1 cellular context compared by ENCODE assay signal in the genomic region with DNA sequence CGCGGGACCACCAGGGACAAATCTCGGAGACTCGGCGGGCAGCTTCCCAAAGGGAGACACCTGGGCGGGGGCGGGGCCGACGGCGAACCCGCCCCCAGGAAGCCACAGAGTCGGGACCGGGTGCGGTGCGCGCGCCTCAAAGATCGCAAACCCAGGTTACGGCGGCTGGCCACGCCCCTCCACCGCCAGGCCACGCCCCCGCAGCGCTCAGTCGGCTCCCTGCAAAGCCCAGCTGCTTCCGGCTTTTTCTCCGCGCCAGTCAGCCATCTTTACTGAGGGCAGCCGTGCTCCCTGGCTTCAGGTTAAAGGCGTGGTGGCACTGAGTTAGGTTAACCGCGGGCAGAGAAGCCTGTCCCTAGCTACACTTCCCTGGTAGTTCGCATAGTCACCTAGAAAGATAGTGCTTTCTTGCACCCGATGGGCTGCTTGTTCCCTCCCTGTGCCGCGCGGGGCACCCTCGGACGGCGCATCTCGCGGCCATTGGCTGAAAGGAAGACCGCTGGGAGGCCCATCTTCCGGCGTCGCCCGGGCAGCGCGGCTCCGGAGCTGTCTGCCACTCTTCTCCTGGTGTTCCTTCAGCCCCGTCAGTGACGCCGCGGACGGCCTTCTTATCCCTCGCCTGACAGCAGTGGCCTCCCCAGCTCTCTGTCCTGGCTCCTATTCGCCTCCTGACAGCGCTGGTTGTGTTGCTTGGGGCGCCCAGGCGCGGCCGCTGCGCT.
A peak's percentile ranks its signal among the peaks of the same experiment; 100 is the strongest.
TF ChIP-seq lines count a peak whose summit lies in the region.

A gene with protein sequence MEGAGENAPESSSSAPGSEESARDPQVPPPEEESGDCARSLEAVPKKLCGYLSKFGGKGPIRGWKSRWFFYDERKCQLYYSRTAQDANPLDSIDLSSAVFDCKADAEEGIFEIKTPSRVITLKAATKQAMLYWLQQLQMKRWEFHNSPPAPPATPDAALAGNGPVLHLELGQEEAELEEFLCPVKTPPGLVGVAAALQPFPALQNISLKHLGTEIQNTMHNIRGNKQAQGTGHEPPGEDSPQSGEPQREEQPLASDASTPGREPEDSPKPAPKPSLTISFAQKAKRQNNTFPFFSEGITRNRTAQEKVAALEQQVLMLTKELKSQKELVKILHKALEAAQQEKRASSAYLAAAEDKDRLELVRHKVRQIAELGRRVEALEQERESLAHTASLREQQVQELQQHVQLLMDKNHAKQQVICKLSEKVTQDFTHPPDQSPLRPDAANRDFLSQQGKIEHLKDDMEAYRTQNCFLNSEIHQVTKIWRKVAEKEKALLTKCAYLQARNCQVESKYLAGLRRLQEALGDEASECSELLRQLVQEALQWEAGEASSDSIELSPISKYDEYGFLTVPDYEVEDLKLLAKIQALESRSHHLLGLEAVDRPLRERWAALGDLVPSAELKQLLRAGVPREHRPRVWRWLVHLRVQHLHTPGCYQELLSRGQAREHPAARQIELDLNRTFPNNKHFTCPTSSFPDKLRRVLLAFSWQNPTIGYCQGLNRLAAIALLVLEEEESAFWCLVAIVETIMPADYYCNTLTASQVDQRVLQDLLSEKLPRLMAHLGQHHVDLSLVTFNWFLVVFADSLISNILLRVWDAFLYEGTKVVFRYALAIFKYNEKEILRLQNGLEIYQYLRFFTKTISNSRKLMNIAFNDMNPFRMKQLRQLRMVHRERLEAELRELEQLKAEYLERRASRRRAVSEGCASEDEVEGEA (minus strand): TSS at position 72 of the 719 bp plus-strand sequence. CDS start 108 bp downstream, outside the sequence.

TF ChIP-seq in IMR-90, 13 proteins besides CTCF, POLR2A, EP300 and RAD21 (continued from another document):
- TF ChIP-seq, protein P1, sequence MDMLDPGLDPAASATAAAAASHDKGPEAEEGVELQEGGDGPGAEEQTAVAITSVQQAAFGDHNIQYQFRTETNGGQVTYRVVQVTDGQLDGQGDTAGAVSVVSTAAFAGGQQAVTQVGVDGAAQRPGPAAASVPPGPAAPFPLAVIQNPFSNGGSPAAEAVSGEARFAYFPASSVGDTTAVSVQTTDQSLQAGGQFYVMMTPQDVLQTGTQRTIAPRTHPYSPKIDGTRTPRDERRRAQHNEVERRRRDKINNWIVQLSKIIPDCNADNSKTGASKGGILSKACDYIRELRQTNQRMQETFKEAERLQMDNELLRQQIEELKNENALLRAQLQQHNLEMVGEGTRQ (IDR thresholded peaks at IDR 0.05; ENCODE audit: low read depth, low read length): no peak
- no peak for TF ChIP-seq NFE2L2 (IDR thresholded peaks at IDR 0.05; ENCODE audit: low read depth, low read length)
- no peak for TF ChIP-seq FOS (IDR thresholded peaks at IDR 0.05; ENCODE audit: low read depth, low read length)
- no peak for TF ChIP-seq RFX5 (IDR thresholded peaks at IDR 0.05; ENCODE audit: low read depth, low read length)
- peak; percentile 6 for TF ChIP-seq RCOR1 (IDR thresholded peaks at IDR 0.05; ENCODE audit: insufficient replicate concordance, low read length)
- no peak for TF ChIP-seq MAFK (IDR thresholded peaks at IDR 0.05; ENCODE audit: low read depth, low read length)
- TF ChIP-seq MXI1 (IDR thresholded peaks at IDR 0.05; ENCODE audit: borderline replicate concordance, low read depth, low read length): peak; percentile 51; the same call in 1 of the 2 replicates
- TF ChIP-seq CHD1 (IDR thresholded peaks at IDR 0.05; ENCODE audit: low read depth, low read length): no peak
- no peak for TF ChIP-seq SMC3 (IDR thresholded peaks at IDR 0.05; ENCODE audit: low read depth, low read length)
- TF ChIP-seq, protein P2, sequence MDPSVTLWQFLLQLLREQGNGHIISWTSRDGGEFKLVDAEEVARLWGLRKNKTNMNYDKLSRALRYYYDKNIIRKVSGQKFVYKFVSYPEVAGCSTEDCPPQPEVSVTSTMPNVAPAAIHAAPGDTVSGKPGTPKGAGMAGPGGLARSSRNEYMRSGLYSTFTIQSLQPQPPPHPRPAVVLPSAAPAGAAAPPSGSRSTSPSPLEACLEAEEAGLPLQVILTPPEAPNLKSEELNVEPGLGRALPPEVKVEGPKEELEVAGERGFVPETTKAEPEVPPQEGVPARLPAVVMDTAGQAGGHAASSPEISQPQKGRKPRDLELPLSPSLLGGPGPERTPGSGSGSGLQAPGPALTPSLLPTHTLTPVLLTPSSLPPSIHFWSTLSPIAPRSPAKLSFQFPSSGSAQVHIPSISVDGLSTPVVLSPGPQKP (IDR thresholded peaks at IDR 0.05; ENCODE audit: borderline replicate concordance, low read depth, low read length): no peak
- no peak for TF ChIP-seq BHLHE40 (IDR thresholded peaks at IDR 0.05; ENCODE audit: low read depth, low read length)
- TF ChIP-seq CEBPB (IDR thresholded peaks at IDR 0.05; ENCODE audit: low read depth, low read length): no peak
